ENCODE assay signal across 8 cellular contexts in the genomic region with DNA sequence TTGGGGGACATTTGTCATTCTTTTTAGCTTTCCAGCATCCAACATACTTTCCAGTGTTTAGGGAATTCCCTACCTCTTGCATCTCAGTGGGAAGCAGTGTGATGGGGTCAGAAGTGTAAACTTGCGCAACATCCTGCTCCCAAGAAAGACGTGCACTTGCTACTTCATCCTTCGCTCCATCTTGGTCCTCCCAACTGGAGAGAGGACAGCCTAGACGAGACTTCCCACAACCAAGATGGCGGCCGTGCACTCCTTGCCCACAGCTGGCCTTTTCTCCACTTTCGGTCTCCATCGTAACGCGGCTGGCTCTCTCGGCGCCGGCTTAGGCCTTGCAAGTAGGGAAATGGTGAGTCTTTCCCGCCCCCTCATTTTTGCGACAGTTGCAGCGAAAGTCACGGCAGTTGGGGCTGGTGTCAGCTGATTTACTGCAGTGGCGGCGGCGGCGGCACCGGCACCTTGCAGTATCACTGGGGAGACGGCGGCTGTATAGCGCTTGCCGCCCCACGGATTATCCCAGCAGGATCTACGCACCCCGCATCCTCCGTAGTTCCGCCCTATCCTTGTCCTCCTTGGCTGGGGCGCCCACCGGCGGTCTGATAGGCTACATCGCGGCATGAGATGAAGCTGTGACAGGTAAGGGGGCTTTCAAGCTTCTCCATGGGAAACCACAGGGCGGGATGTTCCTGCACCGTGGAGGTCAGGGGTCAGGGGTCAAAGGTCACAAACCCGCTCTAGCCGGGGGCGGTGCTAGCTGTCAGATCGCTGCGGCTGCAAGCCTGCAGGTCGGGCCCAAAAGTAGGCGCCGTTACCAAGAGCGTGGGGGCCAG. TPM values are rescaled to one million over a fixed set of nuclear protein-coding genes. Genes with fewer than 3 reads are reported as not detected.
DNase-seq lines count a peak whose midpoint lies in the region; ATAC-seq and TF ChIP-seq lines count a peak whose summit lies in the region.

WDR7 (plus strand) TSS at position 416 of the 827 bp plus-strand sequence. CDS start 21,157 bp downstream, outside the sequence.

- DNase-seq in DMS153 (lab: John Stamatoyannopoulos, UW) (peak; percentile 97), PC-9 (peak; percentile 86 to 94), epithelial cell of proximal tubule (ENCODE audit: low read depth) (peak; percentile 88), mucosa of gallbladder (ENCODE audit: low spot score) (peak; percentile 98)
- peak; percentile 97 for DNase-seq in Jurkat, Clone E6-1 (ENCODE audit: low read depth, low spot score)
- DNase-seq in activated T-cell treated with anti-CD3 and anti-CD28 coated beads, Interleukin-2, amount 50 U/mL, for 1 hour, result peak; percentile 87
- DNase-seq in stimulated activated CD8-positive, alpha-beta memory T cell treated with anti-CD3 and anti-CD28 coated beads, Interleukin-4, amount 100 ng/mL, for 4 hours (ENCODE audit: low read depth in 2 of 2, low spot score in 1 of 2), result peak; percentile 89 to 92

- H3K27ac ChIP-seq in PC-9, result peak within 1 kb of the TSS; percentile 47

- ATAC-seq in GM21619 (IDR thresholded peaks at IDR 0.05; ENCODE audit: unreplicated experiment), result peak; percentile 95

- H3K4me3 ChIP-seq in Jurkat, Clone E6-1 (ENCODE audit: low read length), result peak within 1 kb of the TSS; percentile 66
- peak within 1 kb of the TSS; percentile 80 for H3K4me3 ChIP-seq in PC-9
- peak within 1 kb of the TSS; percentile 98 for H3K4me3 ChIP-seq in epithelial cell of proximal tubule (ENCODE audit: low read depth, low read length)

- peak within 1 kb of the TSS; percentile 87 for H2AFZ ChIP-seq in PC-9

- no TSS peak for BruUV-seq in PC-9 (replicated peaks; lab: Mats Ljungman, UMichigan)

- H3K27me3 ChIP-seq in PC-9 (ENCODE audit: insufficient read depth, low read depth), result no peaks in the 10 kb centered on the region

- intact Hi-C loops in PC-9 (cut with micrococcal nuclease; ENCODE audit: unreplicated experiment), result no loop called here

- no peaks in the 10 kb centered on the region for H3K36me3 ChIP-seq in PC-9 (ENCODE audit: low read depth)

- no peaks in the 10 kb centered on the region for H3K9me3 ChIP-seq in PC-9 (ENCODE audit: insufficient read depth, low read depth)

- CTCF ChIA-PET in PC-9 (lab: Charles Lee), result no interaction called here

- H3K4me1 ChIP-seq in PC-9 (replicated peaks; ENCODE audit: insufficient read depth), result peaks cover 15% of the 10 kb centered on the region

- H3K79me2 ChIP-seq in PC-9 (ENCODE audit: low read depth), result peaks cover 26% of the 10 kb centered on the region

- no peak for TF ChIP-seq CTCF in PC-9 (conservative IDR thresholded peaks at IDR 0.05)
- TF ChIP-seq CTCF in epithelial cell of proximal tubule (conservative IDR thresholded peaks at IDR 0.05; ENCODE audit: low read depth, low read length), result no peak

- no peaks in the 10 kb centered on the region for H3K9me2 ChIP-seq in PC-9 (ENCODE audit: insufficient read depth)

- H3F3A ChIP-seq in PC-9 (ENCODE audit: insufficient read depth, low read depth), result peaks cover 9% of the 10 kb centered on the region

- POLR2A ChIA-PET in PC-9 (lab: Charles Lee; ENCODE audit: unreplicated experiment), result interaction anchor here (0.7 to 1.0 kb wide), 2 partner anchors 9 to 50 kb away, joined by 3 to 5 read pairs; no protein-coding TSS in a partner anchor

- no peaks in the 10 kb centered on the region for H4K20me1 ChIP-seq in PC-9 (ENCODE audit: insufficient read depth)

- H3K4me2 ChIP-seq in PC-9, result peak within 1 kb of the TSS; percentile 88

RNA-seq across cellular contexts. Expression of gene WDR7, which starts in this region (rescaled TPM):
- 6.9 TPM for polyA plus RNA-seq in Jurkat, Clone E6-1 (2012; ENCODE audit: insufficient read depth, insufficient read length)
- total RNA-seq in PC-9 (2021) (5.9 and 7.7 TPM in 2 replicates), epithelial cell of proximal tubule (6.8 and 8.2 TPM in 2 replicates), mucosa of gallbladder (20.4 TPM)

Comparison
In these comparisons a context has a peak if more than half of its experiments do, and no peak if none do; other contexts are left out.
1. Peak in every context shown above with its lines: DNase-seq, ATAC-seq, H3K4me3 ChIP-seq and H3K27ac ChIP-seq.